Comparison of ENCODE assay signal across 20 cellular contexts in the genomic region with DNA sequence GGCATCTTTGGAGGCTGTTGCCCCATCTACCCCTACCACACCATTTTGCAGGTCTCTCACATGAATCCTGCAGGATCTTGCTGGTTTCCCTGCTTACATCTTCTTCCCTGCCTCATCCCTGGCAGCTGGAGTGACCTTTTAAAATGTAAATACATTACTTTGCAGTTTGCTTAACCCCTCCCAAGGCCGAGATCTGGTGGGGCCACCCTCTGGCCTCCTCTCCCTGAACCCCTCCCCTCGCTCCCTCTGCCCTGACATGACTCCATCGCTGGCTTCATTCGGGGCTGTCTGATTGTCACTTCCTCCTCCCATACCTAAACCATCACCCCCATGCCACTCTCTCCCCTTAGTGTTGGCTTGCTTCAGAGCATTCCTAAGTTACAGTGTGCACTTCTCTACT. TPM values are rescaled to one million over a fixed set of nuclear protein-coding genes. Genes with fewer than 3 reads are reported as not detected.
"Had no signal": no experiment of that assay in that cellular context is flagged by ENCODE, and none has a peak within 500 bp of the region (broad histone marks: within the 10 kb centered on the region; RNA-seq: fewer than 3 reads in every experiment).

No MANE protein-coding gene starts in this region.

- H3K36me3 Mint-ChIP-seq: activated naive CD4-positive, alpha-beta T cell treated with anti-CD3 and anti-CD28 coated beads, Interleukin-2, amount 50 U/mL, for 72 hours; naive B cell had no signal

- H3K9me3 Mint-ChIP-seq: activated naive CD4-positive, alpha-beta T cell treated with anti-CD3 and anti-CD28 coated beads, Interleukin-2, amount 50 U/mL, for 72 hours; activated T-cell treated with anti-CD3 and anti-CD28 coated beads, Interleukin-2, amount 50 U/mL, for 72 hours; dendritic cell treated with granulocyte-macrophage colony-stimulating factor and Interleukin-4, amounts not matched to agents 40 ng/mL and 50 ng/mL, for 4 days; naive B cell; T-helper 1 cell treated with Interleukin-12 subunit alpha and Interleukin-12 subunit beta and Interleukin-4 antibody, amounts not matched to agents 30 μg/mL and 1 μg/mL, for 36 hours had no signal

- DNase-seq: activated CD4-positive, CD25-positive, alpha-beta regulatory T cell treated with anti-CD3 and anti-CD28 coated beads, Interleukin-2, amount 50 U/mL, for 72 hours; activated gamma-delta T cell; activated T-cell treated with anti-CD3 and anti-CD28 coated beads, Interleukin-2, amount 50 U/mL, for 72 hours; effector CD8-positive, alpha-beta T cell; heart left ventricle; mucosa of descending colon; naive B cell; stomach; trophoblast cell had no signal

- H3K4me1 Mint-ChIP-seq: naive B cell had no signal

- H3K4me3 Mint-ChIP-seq: activated T-cell treated with anti-CD3 and anti-CD28 coated beads, Interleukin-2, amount 50 U/mL, for 72 hours; dendritic cell treated with granulocyte-macrophage colony-stimulating factor and Interleukin-4, amounts not matched to agents 40 ng/mL and 50 ng/mL, for 4 days; naive B cell; T-helper 1 cell treated with Interleukin-12 subunit alpha and Interleukin-12 subunit beta and Interleukin-4 antibody, amounts not matched to agents 30 μg/mL and 1 μg/mL, for 36 hours had no signal

- H3K9me3 ChIP-seq: esophagus muscularis mucosa, gastroesophageal sphincter, heart left ventricle, mucosa of descending colon, prostate gland, right atrium auricular region, stomach had no signal

- H3K27me3 ChIP-seq: esophagus muscularis mucosa, gastroesophageal sphincter, heart left ventricle, right atrium auricular region had no signal

- ATAC-seq: activated naive CD4-positive, alpha-beta T cell treated with anti-CD3 and anti-CD28 coated beads, Interleukin-2, amount 50 U/mL, for 72 hours; activated T-cell treated with anti-CD3 and anti-CD28 coated beads, Interleukin-2, amount 50 U/mL, for 72 hours; gastroesophageal sphincter; heart left ventricle; left lobe of liver; mucosa of descending colon had no signal

- H3K4me3 ChIP-seq: esophagus muscularis mucosa, gastroesophageal sphincter, heart left ventricle, mucosa of descending colon, prostate gland, right atrium auricular region, skin epidermis, stomach had no signal

- H3K27ac Mint-ChIP-seq: activated T-cell treated with anti-CD3 and anti-CD28 coated beads, Interleukin-2, amount 50 U/mL, for 72 hours; dendritic cell treated with granulocyte-macrophage colony-stimulating factor and Interleukin-4, amounts not matched to agents 40 ng/mL and 50 ng/mL, for 4 days; naive B cell; T-helper 1 cell treated with Interleukin-12 subunit alpha and Interleukin-12 subunit beta and Interleukin-4 antibody, amounts not matched to agents 30 μg/mL and 1 μg/mL, for 36 hours had no signal

- H3K27ac ChIP-seq: esophagus muscularis mucosa, gastroesophageal sphincter, heart left ventricle, prostate gland, right atrium auricular region, skin epidermis, stomach had no signal

- H3K36me3 ChIP-seq: esophagus muscularis mucosa, gastroesophageal sphincter, heart left ventricle, prostate gland, right atrium auricular region, stomach had no signal

- H3K4me1 ChIP-seq: prostate gland had no signal

RNA-seq across cellular contexts. Expression of a gene that starts 12.6 kb away (rescaled TPM):
- total RNA-seq: activated CD8-positive, alpha-beta memory T cell treated with anti-CD3 and anti-CD28 coated beads for 36 hours; endothelial cell of umbilical vein had no signal
